ENCODE assay signal across 17 cellular contexts in genomic region chr19:13557756-13558398, GRCh38. TPM values are rescaled to one million over a fixed set of nuclear protein-coding genes. Genes with fewer than 3 reads are reported as not detected.
DNase-seq lines count a peak whose midpoint lies in the region; ATAC-seq, FAIRE-seq and TF ChIP-seq lines count a peak whose summit lies in the region.
"Had no signal": no experiment of that assay in that cellular context is flagged by ENCODE, and none has a peak within 500 bp of the region (broad histone marks: within the 10 kb centered on the region; RNA-seq: fewer than 3 reads in every experiment).

No MANE protein-coding gene starts in this region.

- H3K9me3 ChIP-seq in body of pancreas (no peaks in the 10 kb centered on the region), small intestine (ENCODE audit: control insufficient read depth, low read depth) (no peaks in the 10 kb centered on the region), HAP-1 (no peaks in the 10 kb centered on the region)
- H3K9me3 ChIP-seq: psoas muscle had no signal

- no peak for TF ChIP-seq POLR2A in body of pancreas (IDR thresholded peaks at IDR 0.05)

- no peaks in the 10 kb centered on the region for H3K4me1 ChIP-seq in body of pancreas
- H3K4me1 ChIP-seq in small intestine (ENCODE audit: control insufficient read depth in 2 of 2, insufficient read depth in 1 of 2, low read depth in 1 of 2, low read length in 1 of 2), result no peaks in the 10 kb centered on the region
- no peaks in the 10 kb centered on the region for H3K4me1 ChIP-seq in HAP-1
- H3K4me1 ChIP-seq: psoas muscle had no signal

- H3K27me3 ChIP-seq in body of pancreas (no peaks in the 10 kb centered on the region), small intestine (ENCODE audit: control insufficient read depth in 2 of 2, insufficient read depth in 2 of 2, low read length in 2 of 2) (peaks cover 0 to 8% of the 10 kb centered on the region in 2 donors), HAP-1 (ENCODE audit: low read depth) (no peaks in the 10 kb centered on the region)

- H3K9me3 Mint-ChIP-seq in activated CD4-positive, alpha-beta T cell treated with anti-CD3 and anti-CD28 coated beads, Interleukin-2, amount 10 ng/mL, durations not matched to agents 24 days and 14 days, result no peaks in the 10 kb centered on the region

- no peak overlapping the region for H3K4me3 ChIP-seq in body of pancreas
- no peak overlapping the region for H3K4me3 ChIP-seq in small intestine (ENCODE audit: low read depth in 1 of 2, low read length in 2 of 2)
- no peak overlapping the region for H3K4me3 ChIP-seq in HAP-1
- H3K4me3 ChIP-seq: psoas muscle had no signal

- FAIRE-seq in small intestine (lab: Jason Lieb, UNC), result no peak
- FAIRE-seq: keratinocyte had no signal

- H3K36me3 Mint-ChIP-seq in activated CD4-positive, alpha-beta T cell treated with anti-CD3 and anti-CD28 coated beads, Interleukin-2, amount 10 ng/mL, durations not matched to agents 24 days and 14 days (ENCODE audit: low read depth), result no peaks in the 10 kb centered on the region

- H3K4me1 Mint-ChIP-seq in activated CD4-positive, alpha-beta T cell treated with anti-CD3 and anti-CD28 coated beads, Interleukin-2, amount 10 ng/mL, durations not matched to agents 24 days and 14 days, result no peaks in the 10 kb centered on the region

- WGBS in body of pancreas, 2 donors, result 35 to 46% methylated on average over 7 of the region's 7 CpGs
- WGBS in small intestine, 3 donors, result 40 to 59% (median 52%) methylated on average over 7 of the region's 7 CpGs

- H3K27ac ChIP-seq in body of pancreas (no peak overlapping the region), small intestine (ENCODE audit: low read depth in 1 of 2, low read length in 1 of 2) (no peak overlapping the region)
- H3K27ac ChIP-seq: KMS-11, psoas muscle had no signal

- H3K36me3 ChIP-seq in body of pancreas (replicated peaks in 1 of 2; ENCODE audit: insufficient read depth in 1 of 2, low read depth in 2 of 2), result no peaks in the 10 kb centered on the region
- no peaks in the 10 kb centered on the region for H3K36me3 ChIP-seq in small intestine (ENCODE audit: control insufficient read depth in 2 of 2, insufficient read depth in 2 of 2, low read length in 2 of 2)
- no peaks in the 10 kb centered on the region for H3K36me3 ChIP-seq in HAP-1 (replicated peaks)

- no peak overlapping the region for H3K4me3 Mint-ChIP-seq in activated CD4-positive, alpha-beta T cell treated with anti-CD3 and anti-CD28 coated beads, Interleukin-2, amount 10 ng/mL, durations not matched to agents 24 days and 14 days

- peak; percentile 58 for DNase-seq in activated CD4-positive, alpha-beta T cell treated with anti-CD3 and anti-CD28 coated beads, Interleukin-2, amount 10 ng/mL, durations not matched to agents 24 days and 14 days
- DNase-seq in activated CD4-positive, alpha-beta T cell treated with anti-CD3 and anti-CD28 coated beads, Interleukin-2, amount 50 U/mL, for 4 hours, result no peak
- peak; percentile 49 for DNase-seq in NAMALWA (ENCODE audit: low spot score)
- DNase-seq in body of pancreas, result peak; percentile 12 to 27 (median 14)
- peak; percentile 18 for DNase-seq in small intestine
- no peak for DNase-seq in HAP-1 (ENCODE audit: low spot score in 2 of 2)
- DNase-seq in Kasumi-1 (lab: John Stamatoyannopoulos, UW), result no peak
- DNase-seq: activated T-cell treated with anti-CD3 and anti-CD28 coated beads, Interleukin-2, amount 50 U/mL, for 1 hour; amniotic stem cell; DND-41; foreskin fibroblast; NCI-H226; psoas muscle; SIG-M5 had no signal

- no peaks in the 10 kb centered on the region for H3K27me3 Mint-ChIP-seq in activated CD4-positive, alpha-beta T cell treated with anti-CD3 and anti-CD28 coated beads, Interleukin-2, amount 10 ng/mL, durations not matched to agents 24 days and 14 days

- in situ Hi-C loops in HAP-1 (cut with MboI; ENCODE audit: low sequenced_read_pairs), result no loop called here

- intact Hi-C loops in activated CD4-positive, alpha-beta T cell treated with anti-CD3 and anti-CD28 coated beads, Interleukin-2, amount 10 ng/mL, durations not matched to agents 24 days and 14 days (cut with micrococcal nuclease), result no loop called here
- intact Hi-C loops in body of pancreas (cut with DNase I), result no loop called here

- H3K27ac Mint-ChIP-seq in activated CD4-positive, alpha-beta T cell treated with anti-CD3 and anti-CD28 coated beads, Interleukin-2, amount 10 ng/mL, durations not matched to agents 24 days and 14 days, result no peak overlapping the region

- ATAC-seq in body of pancreas (no peak), GM18867 (IDR thresholded peaks at IDR 0.05; ENCODE audit: unreplicated experiment) (no peak)
- ATAC-seq: psoas muscle had no signal

- no peak for TF ChIP-seq CTCF in body of pancreas (IDR thresholded peaks at IDR 0.05)

RNA-seq across cellular contexts. Expression of gene CACNA1A, which starts 51.6 kb away (rescaled TPM):
- total RNA-seq in activated CD4-positive, alpha-beta T cell treated with anti-CD3 and anti-CD28 coated beads, Interleukin-2, amount 10 ng/mL, durations not matched to agents 24 days and 14 days, result 0.28 and 0.38 TPM in 2 replicates
- total RNA-seq in body of pancreas, result 1 to 10 TPM; 6.7 to 7.6 TPM
- polyA plus RNA-seq in small intestine, result 1 to 10 TPM in 2 of 3 donors, under 1 TPM in 1; 0.27 to 2.8 (median 1.3) TPM
- polyA plus RNA-seq: keratinocyte had no signal

Comparison
In these comparisons a context has a peak if more than half of its experiments do, and no peak if none do; other contexts are left out.
1. DNase-seq: peak in activated CD4-positive, alpha-beta T cell treated with anti-CD3 and anti-CD28 coated beads, Interleukin-2, amount 10 ng/mL, durations not matched to agents 24 days and 14 days (single experiment), NAMALWA (single experiment), body of pancreas (4 of 4) and small intestine (single experiment); none in activated CD4-positive, alpha-beta T cell treated with anti-CD3 and anti-CD28 coated beads, Interleukin-2, amount 50 U/mL, for 4 hours (0 of 2), HAP-1 (0 of 2) and Kasumi-1 (0 of 2).